In genomic region chr1:233208687-233209086, GRCh38 we compare ENCODE assay signal across 24 cellular contexts.
DNase-seq lines count a peak whose midpoint lies in the region; ATAC-seq, FAIRE-seq and TF ChIP-seq lines count a peak whose summit lies in the region.
"Had no signal": no experiment of that assay in that cellular context is flagged by ENCODE, and none has a peak within 500 bp of the region (broad histone marks: within the 10 kb centered on the region; RNA-seq: fewer than 3 reads in every experiment).

No MANE protein-coding gene starts in this region.

- H3K4me3 ChIP-seq in HEK293 (ENCODE audit: low read depth, low read length) = no peak overlapping the region
- H3K4me3 ChIP-seq: A549; BLaER1 treated with 17β-estradiol and CSF1 and Interleukin-3, amounts not matched to agents 10 nM and 100 nM; GM12878; HAP-1 had no signal

- H3K36me3 ChIP-seq in HEK293 (ENCODE audit: control insufficient read depth in 2 of 2, insufficient read depth in 1 of 2, low read length in 2 of 2) = peaks cover 10 to 12% of the 10 kb centered on the region in 2 experiments
- H3K36me3 ChIP-seq: BE2C; BLaER1 treated with 17β-estradiol and CSF1 and Interleukin-3, amounts not matched to agents 10 nM and 100 nM; HAP-1 had no signal

- DNase-seq in frontal cortex (ENCODE audit: low spot score in 2 of 2) = no peak
- DNase-seq in NCI-H1048 (lab: John Stamatoyannopoulos, UW) = no peak
- no peak for DNase-seq in NCI-H82 (lab: John Stamatoyannopoulos, UW)
- no peak for DNase-seq in SHP77 (lab: John Stamatoyannopoulos, UW)
- DNase-seq: 8988T; ACHN; AML-193; BE2C; CD4-positive, alpha-beta T cell; CD8-positive, alpha-beta memory T cell; DMS 273 treated with DMSO at 0.1 percent for 48 hours; DMS79; EL; GDM1; GOT3 had no signal

- H3K9me3 ChIP-seq in HEK293 (ENCODE audit: control insufficient read depth, insufficient read depth, low read depth, low read length) = no peaks in the 10 kb centered on the region
- H3K9me3 ChIP-seq: A549, BE2C, HAP-1 had no signal

- POLR2A ChIA-PET in HEK293 (lab: Yijun Ruan, JAX) = no interaction called here

- CTCF ChIA-PET in HEK293 (lab: Yijun Ruan, JAX) = no interaction called here

- no peaks in the 10 kb centered on the region for H3K4me1 ChIP-seq in HEK293 (ENCODE audit: control insufficient read depth, insufficient read depth, low read length)
- H3K4me1 ChIP-seq: A549; BE2C; BLaER1 treated with 17β-estradiol and CSF1 and Interleukin-3, amounts not matched to agents 10 nM and 100 nM; HAP-1 had no signal

- peak; percentile 80 for FAIRE-seq in TTC549 (lab: Jason Lieb, UNC)
- peak; percentile 93 for FAIRE-seq in frontal cortex (lab: Jason Lieb, UNC)
- FAIRE-seq: A549, GM12878, GM18507, H54 had no signal

- no peak overlapping the region for H3K27ac ChIP-seq in HEK293 (ENCODE audit: extremely low read depth, low read depth, low read length)
- H3K27ac ChIP-seq: A549; BLaER1 treated with 17β-estradiol and CSF1 and Interleukin-3, amounts not matched to agents 10 nM and 100 nM had no signal

- no peak for ATAC-seq in SK-N-SH treated with all-trans-retinoic acid at 6 μM for 48 hours
- ATAC-seq: A549, GM12878 had no signal

- no peak for TF ChIP-seq CTCF in HEK293 (tag by site-specific recombination; IDR thresholded peaks at IDR 0.05)

TF ChIP-seq in HEK293, 187 proteins besides CTCF, POLR2A, EP300 and RAD21:
- TF ChIP-seq ZNF362 (tag by site-specific recombination; IDR thresholded peaks at IDR 0.05) (peak; percentile 97), ZNF112 (tag by site-specific recombination; IDR thresholded peaks at IDR 0.05) (no peak)

TF ChIP-seq in SK-N-SH treated with all-trans-retinoic acid at 6 μM for 48 hours, 23 proteins besides CTCF, POLR2A, EP300 and RAD21:
- TF ChIP-seq ISL1 (CRISPR knock-in tag; IDR thresholded peaks at IDR 0.05) = no peak
- no peak for TF ChIP-seq ZNF565 (CRISPR knock-in tag; conservative IDR thresholded peaks at IDR 0.05; ENCODE audit: low read depth)
- no peak for TF ChIP-seq ZNF8 (CRISPR knock-in tag; IDR thresholded peaks at IDR 0.05)
- TF ChIP-seq GLIS3 (CRISPR knock-in tag; IDR thresholded peaks at IDR 0.05) = no peak
- TF ChIP-seq ZFP30 (CRISPR knock-in tag; IDR thresholded peaks at IDR 0.05) = no peak
- no peak for TF ChIP-seq CSDC2 (CRISPR knock-in tag; IDR thresholded peaks at IDR 0.05)
- TF ChIP-seq ESRRG (CRISPR knock-in tag; IDR thresholded peaks at IDR 0.05) = no peak
- TF ChIP-seq BACH2 (CRISPR knock-in tag; IDR thresholded peaks at IDR 0.05; ENCODE audit: borderline replicate concordance) = no peak
- TF ChIP-seq PPARA (CRISPR knock-in tag; IDR thresholded peaks at IDR 0.05; ENCODE audit: borderline replicate concordance) = no peak
- no peak for TF ChIP-seq OSR1 (CRISPR knock-in tag; IDR thresholded peaks at IDR 0.05)
- TF ChIP-seq, protein P1, sequence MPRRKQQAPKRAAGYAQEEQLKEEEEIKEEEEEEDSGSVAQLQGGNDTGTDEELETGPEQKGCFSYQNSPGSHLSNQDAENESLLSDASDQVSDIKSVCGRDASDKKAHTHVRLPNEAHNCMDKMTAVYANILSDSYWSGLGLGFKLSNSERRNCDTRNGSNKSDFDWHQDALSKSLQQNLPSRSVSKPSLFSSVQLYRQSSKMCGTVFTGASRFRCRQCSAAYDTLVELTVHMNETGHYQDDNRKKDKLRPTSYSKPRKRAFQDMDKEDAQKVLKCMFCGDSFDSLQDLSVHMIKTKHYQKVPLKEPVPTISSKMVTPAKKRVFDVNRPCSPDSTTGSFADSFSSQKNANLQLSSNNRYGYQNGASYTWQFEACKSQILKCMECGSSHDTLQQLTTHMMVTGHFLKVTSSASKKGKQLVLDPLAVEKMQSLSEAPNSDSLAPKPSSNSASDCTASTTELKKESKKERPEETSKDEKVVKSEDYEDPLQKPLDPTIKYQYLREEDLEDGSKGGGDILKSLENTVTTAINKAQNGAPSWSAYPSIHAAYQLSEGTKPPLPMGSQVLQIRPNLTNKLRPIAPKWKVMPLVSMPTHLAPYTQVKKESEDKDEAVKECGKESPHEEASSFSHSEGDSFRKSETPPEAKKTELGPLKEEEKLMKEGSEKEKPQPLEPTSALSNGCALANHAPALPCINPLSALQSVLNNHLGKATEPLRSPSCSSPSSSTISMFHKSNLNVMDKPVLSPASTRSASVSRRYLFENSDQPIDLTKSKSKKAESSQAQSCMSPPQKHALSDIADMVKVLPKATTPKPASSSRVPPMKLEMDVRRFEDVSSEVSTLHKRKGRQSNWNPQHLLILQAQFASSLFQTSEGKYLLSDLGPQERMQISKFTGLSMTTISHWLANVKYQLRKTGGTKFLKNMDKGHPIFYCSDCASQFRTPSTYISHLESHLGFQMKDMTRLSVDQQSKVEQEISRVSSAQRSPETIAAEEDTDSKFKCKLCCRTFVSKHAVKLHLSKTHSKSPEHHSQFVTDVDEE (CRISPR knock-in tag; IDR thresholded peaks at IDR 0.05) = no peak
